In the genomic region with DNA sequence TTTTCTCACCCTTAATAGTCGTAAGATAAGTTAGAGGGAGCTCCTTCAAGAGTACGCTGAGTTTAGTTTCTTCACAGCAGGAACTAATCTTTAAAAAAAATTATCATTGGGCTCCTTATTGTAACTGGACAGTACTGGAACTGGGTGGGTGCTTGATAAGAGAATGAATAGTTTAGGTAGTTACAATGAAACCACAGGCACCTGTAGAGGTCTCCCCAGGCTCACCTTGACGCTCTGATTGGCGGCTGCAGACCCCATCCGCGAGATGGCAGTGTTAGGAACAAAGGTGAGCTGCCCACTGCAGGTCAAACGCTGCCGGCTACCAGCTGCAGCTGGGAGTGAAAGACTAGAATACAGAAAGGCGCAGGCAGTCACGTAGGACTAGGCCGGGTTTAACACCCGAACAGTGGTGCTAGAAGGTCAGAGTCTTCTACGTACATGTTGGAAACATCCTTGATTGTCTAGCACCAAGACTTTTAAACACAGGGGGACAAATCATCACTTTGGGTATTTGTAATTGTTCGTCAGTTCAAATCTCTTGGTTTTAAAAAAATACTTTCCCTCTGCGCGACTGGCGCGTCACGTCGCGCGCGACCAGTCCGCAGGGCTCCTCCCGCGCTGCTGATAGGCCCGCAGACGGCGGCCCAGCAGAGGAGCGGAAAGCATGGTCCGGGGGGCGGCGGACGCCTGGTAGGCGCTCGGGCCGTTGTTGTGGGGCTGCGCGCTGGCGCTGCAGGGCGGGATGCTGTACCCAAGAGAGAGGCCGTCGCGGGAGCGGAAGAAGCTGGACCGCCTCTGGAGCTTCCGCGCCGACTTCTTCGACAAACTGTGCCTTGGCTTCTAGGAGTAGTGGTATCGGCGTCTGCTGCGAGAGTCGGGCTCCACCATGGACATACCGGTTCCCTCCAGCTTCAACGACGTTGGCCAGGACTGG, we compare ENCODE assay signal across 8 cellular contexts. TPM values are rescaled to one million over a fixed set of nuclear protein-coding genes. Genes with fewer than 3 reads are reported as not detected.
A peak's percentile ranks its signal among the peaks of the same experiment; 100 is the strongest.
DNase-seq lines count a peak whose midpoint lies in the region; ATAC-seq and TF ChIP-seq lines count a peak whose summit lies in the region.

No MANE protein-coding gene starts in this region.

- no peak overlapping the region for H2AK5ac ChIP-seq in trophoblast cell (ENCODE audit: low read length)

- no peak overlapping the region for H2AFZ ChIP-seq in trophoblast cell (ENCODE audit: insufficient read depth, low read length, poor library complexity)

- ATAC-seq in GM19468 (IDR thresholded peaks at IDR 0.05; ENCODE audit: extremely low read depth, unreplicated experiment): peak; percentile 89

- H3K14ac ChIP-seq in trophoblast cell (ENCODE audit: low read length): no peak overlapping the region

- no peaks in the 10 kb centered on the region for H3K9me3 Mint-ChIP-seq in activated naive CD8-positive, alpha-beta T cell (ENCODE audit: low read depth)

- no peak for TF ChIP-seq EP300 in transverse colon (IDR thresholded peaks at IDR 0.05; ENCODE audit: low read depth)

- peaks cover 12% of the 10 kb centered on the region for H3K36me3 ChIP-seq in HUES48 (ENCODE audit: control insufficient read depth, insufficient read depth, low read length)
- peaks cover 10% of the 10 kb centered on the region for H3K36me3 ChIP-seq in SJSA1
- H3K36me3 ChIP-seq in cardiac muscle cell: no peaks in the 10 kb centered on the region
- H3K36me3 ChIP-seq in trophoblast cell (ENCODE audit: control insufficient read depth in 1 of 2, insufficient read depth in 2 of 2, low read length in 2 of 2): no peaks in the 10 kb centered on the region
- peaks cover 0 to 5% (median 0%) of the 10 kb centered on the region in 4 donors for H3K36me3 ChIP-seq in transverse colon

- peak overlapping the region; percentile 90 for H3K4me3 Mint-ChIP-seq in activated naive CD8-positive, alpha-beta T cell

- no CpG with 5 or more reads among the region's 57 CpGs for WGBS in trophoblast cell (ENCODE audit: extremely low coverage, insufficient coverage, insufficient read length)
- 3 to 4% methylated on average over 11 to 42 of the region's 57 CpGs for WGBS in transverse colon (ENCODE audit: low coverage in 1 of 2), 2 donors

- H3K27me3 Mint-ChIP-seq in activated naive CD8-positive, alpha-beta T cell: no peaks in the 10 kb centered on the region

- DNase-seq in Caki2 (ENCODE audit: low read depth) (peak; percentile 74), SJSA1 (ENCODE audit: low read depth in 1 of 2, low spot score in 2 of 2) (peak in 1 of 2 experiments; percentile 31), cardiac muscle cell (ENCODE audit: low read depth in 1 of 2, low spot score in 1 of 2) (peak; percentile 57 to 76), trophoblast cell (peak; percentile 79 to 82), transverse colon (peak; percentile 79)

- H2BK12ac ChIP-seq in trophoblast cell (ENCODE audit: low read length): no peak overlapping the region

- H3K9ac ChIP-seq in HUES48 (ENCODE audit: low read depth, low read length): peak overlapping the region; percentile 79
- no peak overlapping the region for H3K9ac ChIP-seq in trophoblast cell (ENCODE audit: low read length)

- H3K23ac ChIP-seq in trophoblast cell (ENCODE audit: low read length): no peak overlapping the region

- H2BK5ac ChIP-seq in trophoblast cell (ENCODE audit: low read depth, low read length, poor library complexity): no peak overlapping the region

- TF ChIP-seq CTCF in cardiac muscle cell (IDR thresholded peaks at IDR 0.05; ENCODE audit: low read depth, low read length) (peak; percentile 51), transverse colon (IDR thresholded peaks at IDR 0.05) (peak in 4 of 5 experiments; percentile 30 to 44 (median 37))

- peak overlapping the region; percentile 94 for H3K27ac Mint-ChIP-seq in activated naive CD8-positive, alpha-beta T cell

- H3K9me3 ChIP-seq in HUES48 (ENCODE audit: control insufficient read depth, insufficient read depth, low read length): no peaks in the 10 kb centered on the region
- H3K9me3 ChIP-seq in SJSA1 (replicated peaks): no peaks in the 10 kb centered on the region; the same call in 1 of the 2 replicates
- H3K9me3 ChIP-seq in cardiac muscle cell (ENCODE audit: low read depth): no peaks in the 10 kb centered on the region
- H3K9me3 ChIP-seq in trophoblast cell (ENCODE audit: insufficient read depth, low read depth, low read length): no peaks in the 10 kb centered on the region
- no peaks in the 10 kb centered on the region for H3K9me3 ChIP-seq in transverse colon

- H3K4me2 ChIP-seq in trophoblast cell (ENCODE audit: low read length): no peak overlapping the region

- H3K27me3 ChIP-seq in HUES48 (ENCODE audit: control insufficient read depth, insufficient read depth, low read length) (peaks cover 7% of the 10 kb centered on the region), SJSA1 (replicated peaks) (no peaks in the 10 kb centered on the region), cardiac muscle cell (no peaks in the 10 kb centered on the region), trophoblast cell (ENCODE audit: insufficient read depth, low read length) (no peaks in the 10 kb centered on the region), transverse colon (no peaks in the 10 kb centered on the region)

- H3K4me1 ChIP-seq in HUES48 (ENCODE audit: control insufficient read depth, insufficient read depth, low read length) (0 out of 2 replicates have a peak, but pooled peaks cover 3% of the 10 kb centered on the region), SJSA1 (replicated peaks) (peaks cover 5% of the 10 kb centered on the region; the same call in 1 of the 2 replicates), cardiac muscle cell (ENCODE audit: low read depth) (no peaks in the 10 kb centered on the region), trophoblast cell (ENCODE audit: control insufficient read depth in 1 of 2, insufficient read depth in 2 of 2, low read length in 2 of 2) (no peaks in the 10 kb centered on the region), transverse colon (peaks cover 0 to 12% (median 5%) of the 10 kb centered on the region in 4 donors)

- H3K36me3 Mint-ChIP-seq in activated naive CD8-positive, alpha-beta T cell: peaks cover 4% of the 10 kb centered on the region

- in situ Hi-C loops in Caki2 (cut with HindIII; ENCODE audit: low pct_unique_long_range_greater_than_20kb, low sequenced_read_pairs): no loop called here
- in situ Hi-C loops in transverse colon (cut with MboI; ENCODE audit: low pct_ligation_motif_present in 1 of 4, low pct_unique_long_range_greater_than_20kb in 1 of 4, low sequenced_read_pairs in 3 of 4): no loop called here

- H3K79me1 ChIP-seq in trophoblast cell (ENCODE audit: low read length): no peaks in the 10 kb centered on the region

- H3K18ac ChIP-seq in trophoblast cell (ENCODE audit: low read length): no peak overlapping the region

- H4K12ac ChIP-seq in trophoblast cell (ENCODE audit: low read depth, low read length): no peak overlapping the region

- no peak overlapping the region for H2BK120ac ChIP-seq in trophoblast cell (ENCODE audit: insufficient read depth, low read length, poor library complexity)

- no peak overlapping the region for H3K4ac ChIP-seq in trophoblast cell (ENCODE audit: low read depth, low read length)

- no peak overlapping the region for H3K27ac ChIP-seq in HUES48 (ENCODE audit: low read depth, low read length)
- no peak overlapping the region for H3K27ac ChIP-seq in SJSA1
- H3K27ac ChIP-seq in cardiac muscle cell: no peak overlapping the region
- no peak overlapping the region for H3K27ac ChIP-seq in trophoblast cell (ENCODE audit: low read depth, low read length)
- peak overlapping the region; percentile 32 to 69 (median 51) for H3K27ac ChIP-seq in transverse colon

- intact Hi-C loops in transverse colon (cut with DNase I; ENCODE audit: low total_unique reads): no loop called here

- H4K8ac ChIP-seq in trophoblast cell (ENCODE audit: low read depth, low read length): no peak overlapping the region

- peaks cover 32% of the 10 kb centered on the region for H3K4me1 Mint-ChIP-seq in activated naive CD8-positive, alpha-beta T cell (ENCODE audit: low read depth)

- peak; percentile 17 for TF ChIP-seq POLR2A in transverse colon (IDR thresholded peaks at IDR 0.05)

- no peak overlapping the region for H4K91ac ChIP-seq in trophoblast cell (ENCODE audit: low read depth, low read length)

- H3K79me2 ChIP-seq in trophoblast cell (ENCODE audit: control insufficient read depth, insufficient read depth, low read length, poor library complexity): no peaks in the 10 kb centered on the region

- H3K4me3 ChIP-seq in HUES48 (ENCODE audit: low read depth, low read length) (peak overlapping the region; percentile 74), SJSA1 (peak overlapping the region; percentile 37), cardiac muscle cell (peak overlapping the region; percentile 22), trophoblast cell (ENCODE audit: low read depth, low read length) (no peak overlapping the region), transverse colon (peak overlapping the region; percentile 11 to 63 (median 50))

RNA-seq across cellular contexts. Expression of a gene that starts 45.6 kb away (rescaled TPM):
- 22.8 and 31.8 TPM in 2 replicates for total RNA-seq in Caki2 (2014; rRNA removed; shearing (Covaris generic); ENCODE audit: low replicate concordance)
- 38.1 and 46.9 TPM in 2 replicates for total RNA-seq in SJSA1 (2014; rRNA removed; shearing (Covaris generic))
- total RNA-seq in cardiac muscle cell: 43.8 and 49.6 TPM in 2 replicates
- 45.3 and 57.5 TPM in 2 replicates for polyA plus RNA-seq in cardiac muscle cell
- polyA plus RNA-seq in trophoblast cell (2013): 61.0 and 62.1 TPM in 2 replicates
- total RNA-seq in transverse colon: 10 to 100 TPM; 12.3 to 44.1 (median 29.8) TPM

Comparison
In these comparisons a context has a peak if more than half of its experiments do, and no peak if none do; other contexts are left out.
1. H3K27ac ChIP-seq: peak in transverse colon (4 of 4); none in HUES48 (single experiment), SJSA1 (single experiment), cardiac muscle cell (single experiment) and trophoblast cell (single experiment).